Comparison of ENCODE assay signal across 27 cellular contexts in the genomic region with DNA sequence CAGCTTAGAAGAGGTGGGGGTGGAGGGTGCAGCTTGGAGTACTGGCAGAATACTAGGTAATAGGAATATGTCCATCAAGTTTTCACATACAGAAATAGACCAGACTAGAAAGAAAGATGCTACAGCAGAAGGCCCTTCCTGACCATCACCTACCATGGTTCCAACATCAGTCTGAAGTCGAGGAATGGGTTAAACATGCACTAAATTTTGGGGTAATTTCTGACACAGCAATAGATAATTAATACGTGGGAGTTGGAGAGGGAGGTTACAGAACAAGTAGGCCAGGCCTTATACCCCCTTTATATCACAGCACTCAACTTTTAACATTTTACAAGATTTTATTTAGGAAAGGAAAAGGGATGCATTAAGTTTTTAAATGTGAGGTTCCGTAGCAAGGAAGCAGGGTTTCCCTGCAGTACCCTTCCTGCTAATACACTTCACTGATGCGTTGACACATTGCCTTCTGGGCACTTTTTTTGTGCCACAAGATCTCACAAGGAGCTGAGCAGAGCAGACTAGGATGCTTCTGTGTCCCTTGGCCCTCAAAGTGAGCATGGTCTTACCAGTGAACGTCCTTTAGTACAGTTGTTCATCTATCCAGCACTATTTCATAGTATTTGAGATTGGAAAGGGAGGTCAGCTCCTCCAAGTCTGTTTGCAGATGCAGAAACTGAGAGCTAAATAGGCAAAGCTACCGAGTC. TPM values are rescaled to one million over a fixed set of nuclear protein-coding genes. Genes with fewer than 3 reads are reported as not detected.
DNase-seq lines count a peak whose midpoint lies in the region; ATAC-seq, FAIRE-seq and TF ChIP-seq lines count a peak whose summit lies in the region.
"Had no signal": no experiment of that assay in that cellular context is flagged by ENCODE, and none has a peak within 500 bp of the region (broad histone marks: within the 10 kb centered on the region; RNA-seq: fewer than 3 reads in every experiment).

No MANE protein-coding gene starts in this region.

- no peak overlapping the region for H3K4me3 Mint-ChIP-seq in osteocyte (ENCODE audit: unreplicated experiment)
- H3K4me3 Mint-ChIP-seq: CD4-positive, alpha-beta T cell; GM23338 had no signal

- no peaks in the 10 kb centered on the region for H3K4me1 Mint-ChIP-seq in osteocyte (ENCODE audit: unreplicated experiment)

- TF ChIP-seq EP300 in HepG2 (IDR thresholded peaks at IDR 0.05; ENCODE audit: low read depth in 2 of 2, low read length in 2 of 2) (no peak), HepG2 (CRISPR knock-in tag; IDR thresholded peaks at IDR 0.05; ENCODE audit: borderline replicate concordance) (no peak), K562 (IDR thresholded peaks at IDR 0.05; ENCODE audit: low read length) (no peak), tibial nerve (IDR thresholded peaks at IDR 0.05) (no peak)

- no peak overlapping the region for H3K27ac ChIP-seq in HepG2 (ENCODE audit: extremely low read length, insufficient read depth, low read length)
- H3K27ac ChIP-seq in right lobe of liver, result no peak overlapping the region
- no peak overlapping the region for H3K27ac ChIP-seq in K562 (ENCODE audit: extremely low read depth, low read depth, low read length)
- H3K27ac ChIP-seq in tibial nerve, result no peak overlapping the region
- H3K27ac ChIP-seq: BLaER1 treated with 17β-estradiol and CSF1 and Interleukin-3, amounts not matched to agents 10 nM and 100 nM; RWPE1 had no signal

- H3K4me3 ChIP-seq in HepG2 (replicated peaks in 1 of 3; ENCODE audit: insufficient read depth in 1 of 3, low read depth in 2 of 3, low read length in 3 of 3) (no peak overlapping the region), right lobe of liver (no peak overlapping the region), K562 (no peak overlapping the region), tibial nerve (no peak overlapping the region)
- H3K4me3 ChIP-seq: BLaER1 treated with 17β-estradiol and CSF1 and Interleukin-3, amounts not matched to agents 10 nM and 100 nM; GM12878; GM23338; HAP-1; MG63 had no signal

- BruUV-seq in HepG2 (replicated peaks; lab: Mats Ljungman, UMichigan), result no TSS peak
- no TSS peak for BruUV-seq in K562 (replicated peaks; lab: Mats Ljungman, UMichigan)

- H2AFZ ChIP-seq in HepG2 (ENCODE audit: low read length) (no peak overlapping the region), K562 (ENCODE audit: low read depth, low read length) (no peak overlapping the region)
- H2AFZ ChIP-seq: GM23338 had no signal

- peaks cover 25% of the 10 kb centered on the region for H3K36me3 Mint-ChIP-seq in osteocyte (ENCODE audit: unreplicated experiment)

- intact Hi-C loops in HepG2 (cut with micrococcal nuclease; ENCODE audit: unreplicated experiment), result no loop called here
- intact Hi-C loops in right lobe of liver (cut with DNase I), result loop anchor here in 1 of 2 donors (5.0 kb wide), 1 partner anchor 147 kb away; no protein-coding TSS in a partner anchor
- intact Hi-C loops in K562 (cut with micrococcal nuclease), result loop anchor here (10.0 kb wide), 1 partner anchor 300 kb away; the partner anchor contains the start of gene GLT8D2

- TF ChIP-seq RAD21 in HepG2 (CRISPR knock-in tag; IDR thresholded peaks at IDR 0.05) (no peak), K562 (CRISPR knock-in tag; conservative IDR thresholded peaks at IDR 0.05 in 1 of 2, IDR thresholded peaks at IDR 0.05 in 1 of 2) (no peak)

- H3K4me2 ChIP-seq in HepG2 (ENCODE audit: low read depth, low read length) (no peak overlapping the region), K562 (ENCODE audit: insufficient read depth, low read length) (no peak overlapping the region)
- H3K4me2 ChIP-seq: BLaER1 treated with 17β-estradiol and CSF1 and Interleukin-3, amounts not matched to agents 10 nM and 100 nM; GM23338 had no signal

- no peaks in the 10 kb centered on the region for H3K9me1 ChIP-seq in K562 (ENCODE audit: control insufficient read depth, insufficient read depth, low read length)

- H3K36me3 ChIP-seq in HepG2 (replicated peaks in 1 of 2; ENCODE audit: control insufficient read depth in 1 of 2, insufficient read depth in 2 of 2, low read length in 2 of 2), result peaks cover 8 to 23% of the 10 kb centered on the region in 2 experiments
- peaks cover 0 to 30% (median 8%) of the 10 kb centered on the region in 4 donors for H3K36me3 ChIP-seq in right lobe of liver
- H3K36me3 ChIP-seq in K562 (ENCODE audit: control insufficient read depth, insufficient read depth, low read length), result peaks cover 42% of the 10 kb centered on the region; the same call in 2 of the 3 replicates
- peaks cover 0 to 43% (median 6%) of the 10 kb centered on the region in 3 donors for H3K36me3 ChIP-seq in tibial nerve

- no peaks in the 10 kb centered on the region for H3K79me2 ChIP-seq in HepG2 (ENCODE audit: insufficient read depth, low read length)
- H3K79me2 ChIP-seq in K562 (ENCODE audit: control insufficient read depth, insufficient read depth, low read length), result no peaks in the 10 kb centered on the region

- CTCF ChIA-PET in HepG2 (lab: Yijun Ruan, JAX; ENCODE audit: low intra/inter-chr PET ratio, low total read pairs) (no interaction called here), K562 (lab: Yijun Ruan, JAX; ENCODE audit: low intra/inter-chr PET ratio) (no interaction called here)

- H3K4me1 ChIP-seq in HepG2 (ENCODE audit: insufficient read depth, low read length) (peaks cover 6% of the 10 kb centered on the region; the same call in 1 of the 2 replicates), right lobe of liver (no peaks in the 10 kb centered on the region), K562 (replicated peaks in 1 of 2; ENCODE audit: control insufficient read depth in 2 of 2, insufficient read depth in 2 of 2, low read length in 2 of 2) (no peaks in the 10 kb centered on the region; a peak in 1 of 5 replicates), tibial nerve (no peaks in the 10 kb centered on the region)

- no peaks in the 10 kb centered on the region for H3K27me3 ChIP-seq in HepG2 (ENCODE audit: control insufficient read depth in 1 of 2, insufficient read depth in 2 of 2, low read length in 2 of 2)
- no peaks in the 10 kb centered on the region for H3K27me3 ChIP-seq in right lobe of liver
- H3K27me3 ChIP-seq in K562 (ENCODE audit: control insufficient read depth in 2 of 2, insufficient read depth in 2 of 2, low read length in 2 of 2), result no peaks in the 10 kb centered on the region
- H3K27me3 ChIP-seq in tibial nerve, result no peaks in the 10 kb centered on the region
- H3K27me3 ChIP-seq: BLaER1 treated with 17β-estradiol and CSF1 and Interleukin-3, amounts not matched to agents 10 nM and 100 nM; MG63 had no signal

- no peaks in the 10 kb centered on the region for H3K9me3 ChIP-seq in HepG2 (ENCODE audit: low read length)
- no peaks in the 10 kb centered on the region for H3K9me3 ChIP-seq in right lobe of liver
- H3K9me3 ChIP-seq in K562 (replicated peaks; ENCODE audit: control insufficient read depth, insufficient read depth, low read depth, low read length), result no peaks in the 10 kb centered on the region
- H3K9me3 ChIP-seq in tibial nerve, result no peaks in the 10 kb centered on the region
- H3K9me3 ChIP-seq: BLaER1 treated with 17β-estradiol and CSF1 and Interleukin-3, amounts not matched to agents 10 nM and 100 nM; HAP-1; MG63 had no signal

- H3K9ac ChIP-seq in HepG2 (ENCODE audit: insufficient read depth, low read depth, low read length) (no peak overlapping the region), K562 (ENCODE audit: insufficient read depth in 1 of 2, low read depth in 2 of 2, low read length in 2 of 2) (no peak overlapping the region)
- H3K9ac ChIP-seq: BLaER1 treated with 17β-estradiol and CSF1 and Interleukin-3, amounts not matched to agents 10 nM and 100 nM had no signal

- H3K27ac Mint-ChIP-seq in osteocyte (ENCODE audit: unreplicated experiment), result no peak overlapping the region
- H3K27ac Mint-ChIP-seq: CD4-positive, alpha-beta T cell; GM23338 had no signal

- POLR2A ChIA-PET in HepG2 (lab: Yijun Ruan, JAX) (no interaction called here), K562 (lab: Yijun Ruan, JAX) (interaction anchor here (0.6 to 0.8 kb wide), 2 partner anchors 218 to 268 kb away, joined by 3 read pairs; no protein-coding TSS in a partner anchor)

- TF ChIP-seq CTCF in HepG2 (CRISPR knock-in tag; IDR thresholded peaks at IDR 0.05) (no peak), right lobe of liver (IDR thresholded peaks at IDR 0.05) (no peak), K562 (IDR thresholded peaks at IDR 0.05 in 2 of 3, conservative IDR thresholded peaks at IDR 0.05 in 1 of 3; ENCODE audit: insufficient read depth in 2 of 3, low read depth in 1 of 3, low read length in 3 of 3) (no peak), osteocyte (IDR thresholded peaks at IDR 0.05) (no peak), tibial nerve (IDR thresholded peaks at IDR 0.05) (no peak)

- no peaks in the 10 kb centered on the region for H3K27me3 Mint-ChIP-seq in osteocyte (ENCODE audit: unreplicated experiment)
- H3K27me3 Mint-ChIP-seq: CD4-positive, alpha-beta T cell had no signal

- DNase-seq in HepG2 (ENCODE audit: low spot score) (no peak), right lobe of liver (no peak), K562 (ENCODE audit: extremely low read depth in 1 of 4, low spot score in 3 of 4) (no peak), osteocyte (ENCODE audit: extremely low spot score, unreplicated experiment) (peak; percentile 13), tibial nerve (ENCODE audit: low spot score in 2 of 2) (no peak), DMS79 treated with DMSO at 0.1 percent for 48 hours (lab: John Stamatoyannopoulos, UW) (no peak)
- DNase-seq: AML-193; CD4-positive, alpha-beta T cell; DMS53; KG1; MG63; NCI-H1105 treated with DMSO at 0.1 percent for 48 hours; NCI-H146; NCI-H1930; NCI-H2107; NCI-H446 treated with DMSO at 0.1 percent for 48 hours; NCI-H526 treated with DMSO at 0.1 percent for 48 hours; SHP77 had no signal

- H3K9me3 Mint-ChIP-seq in osteocyte (ENCODE audit: unreplicated experiment), result no peaks in the 10 kb centered on the region
- H3K9me3 Mint-ChIP-seq: CD4-positive, alpha-beta T cell; GM23338 had no signal

- H4K20me1 ChIP-seq in HepG2 (ENCODE audit: insufficient read depth, low read length) (peaks cover 6% of the 10 kb centered on the region; the same call in 1 of the 2 replicates), K562 (replicated peaks; ENCODE audit: control insufficient read depth, insufficient read depth, low read length) (no peaks in the 10 kb centered on the region; the same call in 1 of the 2 replicates)

- TF ChIP-seq POLR2A in HepG2 (IDR thresholded peaks at IDR 0.05; ENCODE audit: insufficient read depth in 1 of 2, low read depth in 2 of 2, low read length in 2 of 2) (no peak), right lobe of liver (IDR thresholded peaks at IDR 0.05) (no peak), K562 (conservative IDR thresholded peaks at IDR 0.05) (0 out of 2 replicates have a peak, but pooled peaks have one; percentile 8), tibial nerve (IDR thresholded peaks at IDR 0.05) (no peak)

- 75% methylated on average over 6 of the region's 6 CpGs for WGBS in HepG2 (ENCODE audit: low lambda C conversion rate)
- 66% methylated on average over 6 of the region's 6 CpGs for WGBS in right lobe of liver (ENCODE audit: insufficient coverage, low coverage, low lambda C conversion rate, missing lambda C conversion rate)
- 71% methylated on average over 6 of the region's 6 CpGs for WGBS in K562 (ENCODE audit: insufficient coverage, low coverage, missing lambda C conversion rate)
- 80 to 86% methylated on average over 6 of the region's 6 CpGs for WGBS in tibial nerve, 2 donors

- in situ Hi-C loops in HepG2 (cut with HindIII; ENCODE audit: extremely low pct_ligation_motif_present, low pct_unique_long_range_greater_than_20kb) (no loop called here), K562 (cut with MboI) (loop anchor here (10.0 to 25.0 kb wide), 2 partner anchors 460 to 1033 kb away; no protein-coding TSS in a partner anchor)

- ATAC-seq in HepG2 (no peak), right lobe of liver (no peak), K562 (no peak), HG03460 (IDR thresholded peaks at IDR 0.05; ENCODE audit: unreplicated experiment) (no peak)
- ATAC-seq: GM12878, GM23338, Panc1 had no signal

- FAIRE-seq in HepG2 (lab: Jason Lieb, UNC) (no peak), K562 (lab: Jason Lieb, UNC) (no peak)
- FAIRE-seq: G401.6, GM12878, HTR-8/SVneo had no signal

RNA-seq across cellular contexts. Expression of gene EID3, which starts 50.8 kb away (rescaled TPM):
- total RNA-seq in HepG2 (2016; rRNA removed; fragmentation: Illumina TruSeq; extraction: Trizol) (0.27 and 4.5 TPM in 2 replicates), right lobe of liver (1 to 10 TPM; 1.1 to 7.3 (median 1.4) TPM), K562 (2014; rRNA removed) (1.2 TPM in 2 replicates), K562 (2014; rRNA removed; fragmentation: Illumina TruSeq; extraction: Trizol) (3.2 and 3.4 TPM in 2 replicates), K562 (2015; rRNA removed; fragmentation: Illumina TruSeq; extraction: Trizol) (3.5 TPM in 2 replicates), K562 (2021) (1.1 and 1.9 TPM in 2 replicates), osteocyte (2.8 and 3.7 TPM in 2 replicates), tibial nerve (10 to 100 TPM in 2 of 4 donors, 1 to 10 TPM in 2; 9.6 to 13.2 (median 10.0) TPM)
- 0.20 TPM in 1 of 2 replicates, not detected in the other for total RNA-seq in HepG2 (2016; cell fraction: cytosol; rRNA removed; fragmentation: Illumina TruSeq; extraction: Trizol; ENCODE audit: low read depth)
- total RNA-seq in HepG2 (2016; cell fraction: insoluble cytoplasmic fraction; rRNA removed; fragmentation: Illumina TruSeq; extraction: Trizol), result 0.37 and 4.2 TPM in 2 replicates
- total RNA-seq in HepG2 (2016; cell fraction: membrane; rRNA removed; fragmentation: Illumina TruSeq; extraction: Trizol), result 0.24 and 0.28 TPM in 2 replicates
- total RNA-seq in HepG2 (2016; cell fraction: nucleus; rRNA removed; fragmentation: Illumina TruSeq; extraction: Trizol), result 19.9 and 21.8 TPM in 2 replicates
- polyA plus RNA-seq in HepG2 (2011; rRNA removed) (0.38 and 0.56 TPM in 2 replicates), K562 (2011; rRNA removed) (0.41 and 0.42 TPM in 2 replicates), K562 (2014; fragmentation: Illumina TruSeq; extraction: Trizol) (0.10 and 0.24 TPM in 2 replicates), K562 (2014; fragmentation: Nextera tagmentation; extraction: Ambion mirVana) (under 1 TPM; 0.07 to 0.21 TPM), K562 (2014; rRNA removed) (0.41 and 0.78 TPM in 2 replicates)
- not detected in 2 replicates for polyA plus RNA-seq in HepG2 (2011; cell fraction: cytosol; rRNA removed)
- 2.2 and 2.8 TPM in 2 replicates for polyA plus RNA-seq in HepG2 (2011; cell fraction: nucleus; rRNA removed)
- 0.13 and 0.39 TPM in 2 replicates for polyA plus RNA-seq in HepG2 (2012)
- 0.07 TPM in 1 of 2 replicates, not detected in the other for polyA plus RNA-seq in HepG2 (2016; cell fraction: cytosol; fragmentation: Illumina TruSeq; extraction: Trizol; ENCODE audit: low read depth)
- polyA plus RNA-seq in HepG2 (2016; cell fraction: insoluble cytoplasmic fraction; fragmentation: Illumina TruSeq; extraction: Trizol; ENCODE audit: low read depth), result 0.21 TPM in 1 of 2 replicates, not detected in the other
- polyA plus RNA-seq in HepG2 (2016; cell fraction: membrane; fragmentation: Illumina TruSeq; extraction: Trizol; ENCODE audit: low read depth), result not detected in 2 replicates
- polyA plus RNA-seq in HepG2 (2016; cell fraction: nucleus; fragmentation: Illumina TruSeq; extraction: Trizol; ENCODE audit: insufficient read depth, low read depth), result 5.1 and 5.3 TPM in 2 replicates
- 3.3 and 7.0 TPM in 2 replicates for polyA minus RNA-seq in HepG2 (2011; rRNA and poly(A)+ RNA removed; ENCODE audit: low replicate concordance)
- polyA minus RNA-seq in HepG2 (2011; cell fraction: cytosol; rRNA and poly(A)+ RNA removed), result not detected in 2 replicates
- polyA minus RNA-seq in HepG2 (2011; cell fraction: nucleus; rRNA and poly(A)+ RNA removed), result 26.4 and 27.4 TPM in 2 replicates
- total RNA-seq in K562 (2011; cell fraction: chromatin; rRNA removed; ENCODE audit: low replicate concordance), result 20.4 and 74.5 TPM in 2 replicates
- total RNA-seq in K562 (2011; cell fraction: nucleolus; rRNA removed), result 12.2 and 18.6 TPM in 2 replicates
- 20.0 and 24.5 TPM in 2 replicates for total RNA-seq in K562 (2011; cell fraction: nucleoplasm; rRNA removed)
- 0.06 and 0.16 TPM in 2 replicates for polyA plus RNA-seq in K562 (2011; cell fraction: cytosol; rRNA removed)
- polyA plus RNA-seq in K562 (2011; cell fraction: nucleus; rRNA removed), result 1.7 and 1.9 TPM in 2 replicates
- polyA plus RNA-seq in K562 (2012), result 0.24 and 0.34 TPM in 2 replicates
- polyA minus RNA-seq in K562 (2011; rRNA and poly(A)+ RNA removed), result 7.7 and 9.4 TPM in 2 replicates
- not detected in 2 replicates for polyA minus RNA-seq in K562 (2011; cell fraction: cytosol; rRNA and poly(A)+ RNA removed)
- 6.6 and 9.7 TPM in 2 replicates for polyA minus RNA-seq in K562 (2011; cell fraction: nucleus; rRNA and poly(A)+ RNA removed)

Comparison
In these comparisons a context has a peak if more than half of its experiments do, and no peak if none do; other contexts are left out.
1. Of the 241 proteins assayed by ChIP-seq in both HepG2 and K562: peak only in HepG2: RBM22; only in K562: POLR2A; in both: none; in neither: 239.